17 cellular contexts compared by ENCODE assay signal in genomic region chr3:113594066-113594465, GRCh38.
DNase-seq lines count a peak whose midpoint lies in the region; ATAC-seq and TF ChIP-seq lines count a peak whose summit lies in the region.
"Had no signal": no experiment of that assay in that cellular context is flagged by ENCODE, and none has a peak within 500 bp of the region (broad histone marks: within the 10 kb centered on the region; RNA-seq: fewer than 3 reads in every experiment).

No MANE protein-coding gene starts in this region.

- no peak for ATAC-seq in activated T-cell treated with anti-CD3 and anti-CD28 coated beads, Interleukin-2, amount 50 U/mL, for 72 hours (replicated peaks in 1 of 2)
- ATAC-seq in right cardiac atrium, result no peak

- 26% methylated on average over 2 of the region's 2 CpGs for WGBS in prostate gland
- WGBS in right cardiac atrium, result 59% methylated on average over 2 of the region's 2 CpGs

- H3K27me3 ChIP-seq in prostate gland (replicated peaks; ENCODE audit: insufficient read depth) (no peaks in the 10 kb centered on the region), right cardiac atrium (ENCODE audit: control insufficient read depth, insufficient read depth) (no peaks in the 10 kb centered on the region)

- H3K4me3 Mint-ChIP-seq in activated T-cell treated with anti-CD3 and anti-CD28 coated beads, Interleukin-2, amount 50 U/mL, for 72 hours, result no peak overlapping the region
- no peak overlapping the region for H3K4me3 Mint-ChIP-seq in osteocyte (ENCODE audit: unreplicated experiment)
- H3K4me3 Mint-ChIP-seq: B cell; CD4-positive, CD25-positive, alpha-beta regulatory T cell; HFFc6 had no signal

- H3K36me3 ChIP-seq in prostate gland, result no peaks in the 10 kb centered on the region
- H3K36me3 ChIP-seq: MG63 had no signal

- no peak overlapping the region for H3K27ac ChIP-seq in prostate gland
- no peak overlapping the region for H3K27ac ChIP-seq in right cardiac atrium (ENCODE audit: low read length)
- H3K27ac ChIP-seq: KMS-11, SK-N-MC had no signal

- intact Hi-C loops in prostate gland (cut with DNase I), result no loop called here
- intact Hi-C loops in right cardiac atrium (cut with DNase I), result no loop called here

- TF ChIP-seq CTCF in prostate gland (IDR thresholded peaks at IDR 0.05) (no peak), osteocyte (IDR thresholded peaks at IDR 0.05) (no peak)

- H3K4me1 ChIP-seq in prostate gland (replicated peaks), result peaks cover 6% of the 10 kb centered on the region
- H3K4me1 ChIP-seq in right cardiac atrium (ENCODE audit: control insufficient read depth, insufficient read depth, low read length), result no peaks in the 10 kb centered on the region

- H3K9me3 Mint-ChIP-seq in activated T-cell treated with anti-CD3 and anti-CD28 coated beads, Interleukin-2, amount 50 U/mL, for 72 hours, result no peaks in the 10 kb centered on the region
- no peaks in the 10 kb centered on the region for H3K9me3 Mint-ChIP-seq in osteocyte (ENCODE audit: unreplicated experiment)
- H3K9me3 Mint-ChIP-seq: CD4-positive, CD25-positive, alpha-beta regulatory T cell; HFFc6 had no signal

- H3K36me3 Mint-ChIP-seq in activated T-cell treated with anti-CD3 and anti-CD28 coated beads, Interleukin-2, amount 50 U/mL, for 72 hours (ENCODE audit: insufficient read depth in 2 of 2), result peaks cover 0 to 1% of the 10 kb centered on the region in 2 donors
- H3K36me3 Mint-ChIP-seq in osteocyte (ENCODE audit: unreplicated experiment), result no peaks in the 10 kb centered on the region

- peak overlapping the region; percentile 29 for H3K27ac Mint-ChIP-seq in activated T-cell treated with anti-CD3 and anti-CD28 coated beads, Interleukin-2, amount 50 U/mL, for 72 hours
- no peak overlapping the region for H3K27ac Mint-ChIP-seq in osteocyte (ENCODE audit: unreplicated experiment)
- H3K27ac Mint-ChIP-seq: B cell, HFFc6 had no signal

- H3K27me3 Mint-ChIP-seq in activated T-cell treated with anti-CD3 and anti-CD28 coated beads, Interleukin-2, amount 50 U/mL, for 72 hours (ENCODE audit: low read depth), result no peaks in the 10 kb centered on the region
- H3K27me3 Mint-ChIP-seq in osteocyte (ENCODE audit: unreplicated experiment), result peaks cover 12% of the 10 kb centered on the region
- H3K27me3 Mint-ChIP-seq: B cell; CD4-positive, CD25-positive, alpha-beta regulatory T cell had no signal

- no peak for DNase-seq in activated T-cell treated with anti-CD3 and anti-CD28 coated beads, Interleukin-2, amount 50 U/mL, for 72 hours
- no peak for DNase-seq in activated T-cell treated with anti-CD3 and anti-CD28 coated beads, Interleukin-2, amount 50 U/mL, for 48 hours
- DNase-seq in NCI-H1105 (lab: John Stamatoyannopoulos, UW) (peak; percentile 18), NCI-H69 (lab: John Stamatoyannopoulos, UW) (peak; percentile 28), prostate gland (ENCODE audit: low spot score) (peak; percentile 26), osteocyte (ENCODE audit: extremely low spot score, unreplicated experiment) (no peak), right cardiac atrium (no peak), NCI-H1930 (lab: John Stamatoyannopoulos, UW) (no peak)
- DNase-seq: ACHN; Calu3; CD4-positive, CD25-positive, alpha-beta regulatory T cell; HFFc6; MG63; Right ventricle myocardium superior had no signal

- H3K4me1 Mint-ChIP-seq in activated T-cell treated with anti-CD3 and anti-CD28 coated beads, Interleukin-2, amount 50 U/mL, for 72 hours (ENCODE audit: low read depth), result peaks cover 6% of the 10 kb centered on the region
- H3K4me1 Mint-ChIP-seq in osteocyte (ENCODE audit: unreplicated experiment), result no peaks in the 10 kb centered on the region
- H3K4me1 Mint-ChIP-seq: B cell had no signal

- TF ChIP-seq POLR2A in prostate gland (IDR thresholded peaks at IDR 0.05), result no peak

- H3K4me3 ChIP-seq in prostate gland (no peak overlapping the region), right cardiac atrium (ENCODE audit: low read length) (no peak overlapping the region)
- H3K4me3 ChIP-seq: MG63, SK-N-MC had no signal

- H3K9me3 ChIP-seq in prostate gland (no peaks in the 10 kb centered on the region), right cardiac atrium (ENCODE audit: control insufficient read depth, low read length) (no peaks in the 10 kb centered on the region)
- H3K9me3 ChIP-seq: MG63 had no signal

Comparison
In these comparisons a context has a peak if more than half of its experiments do, and no peak if none do; other contexts are left out.
1. DNase-seq: peak in NCI-H1105 (single experiment), NCI-H69 (single experiment) and prostate gland (single experiment); none in activated T-cell treated with anti-CD3 and anti-CD28 coated beads, Interleukin-2, amount 50 U/mL, for 72 hours (0 of 2), activated T-cell treated with anti-CD3 and anti-CD28 coated beads, Interleukin-2, amount 50 U/mL, for 48 hours (0 of 2), osteocyte (single experiment), right cardiac atrium (0 of 3) and NCI-H1930 (0 of 2).